ENCODE assay signal across 1 cellular context in genomic region chr16:3112058-3112880, GRCh38.
A peak's percentile ranks its signal among the peaks of the same experiment; 100 is the strongest.
TF ChIP-seq lines count a peak whose summit lies in the region.

Gene ZNF205, plus strand, starts transcription at chr16:3112586. Its CDS starts 845 bp downstream, at chr16:3113431.

TF ChIP-seq in K562, 482 proteins besides CTCF, POLR2A, EP300 and RAD21 (continued from another document and continues in another):
- no peak for TF ChIP-seq HMBOX1 (IDR thresholded peaks at IDR 0.05)
- peak; percentile 66 for TF ChIP-seq KDM5B (IDR thresholded peaks at IDR 0.05; ENCODE audit: insufficient replicate concordance, low read depth, low read length)
- peak; percentile 31; the same call in 1 of the 2 replicates for TF ChIP-seq NFIC (IDR thresholded peaks at IDR 0.05)
- TF ChIP-seq TGIF2 (CRISPR knock-in tag; IDR thresholded peaks at IDR 0.05) = no peak
- TF ChIP-seq GTF2E2 (tag; IDR thresholded peaks at IDR 0.05) = peak; percentile 61; the same call in 1 of the 2 replicates
- TF ChIP-seq GABPA (tag; conservative IDR thresholded peaks at IDR 0.05; ENCODE audit: low read depth) = peak; percentile 98
- TF ChIP-seq, protein P1, sequence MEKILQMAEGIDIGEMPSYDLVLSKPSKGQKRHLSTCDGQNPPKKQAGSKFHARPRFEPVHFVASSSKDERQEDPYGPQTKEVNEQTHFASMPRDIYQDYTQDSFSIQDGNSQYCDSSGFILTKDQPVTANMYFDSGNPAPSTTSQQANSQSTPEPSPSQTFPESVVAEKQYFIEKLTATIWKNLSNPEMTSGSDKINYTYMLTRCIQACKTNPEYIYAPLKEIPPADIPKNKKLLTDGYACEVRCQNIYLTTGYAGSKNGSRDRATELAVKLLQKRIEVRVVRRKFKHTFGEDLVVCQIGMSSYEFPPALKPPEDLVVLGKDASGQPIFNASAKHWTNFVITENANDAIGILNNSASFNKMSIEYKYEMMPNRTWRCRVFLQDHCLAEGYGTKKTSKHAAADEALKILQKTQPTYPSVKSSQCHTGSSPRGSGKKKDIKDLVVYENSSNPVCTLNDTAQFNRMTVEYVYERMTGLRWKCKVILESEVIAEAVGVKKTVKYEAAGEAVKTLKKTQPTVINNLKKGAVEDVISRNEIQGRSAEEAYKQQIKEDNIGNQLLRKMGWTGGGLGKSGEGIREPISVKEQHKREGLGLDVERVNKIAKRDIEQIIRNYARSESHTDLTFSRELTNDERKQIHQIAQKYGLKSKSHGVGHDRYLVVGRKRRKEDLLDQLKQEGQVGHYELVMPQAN (IDR thresholded peaks at IDR 0.05; ENCODE audit: borderline replicate concordance) = no peak
- no peak for TF ChIP-seq ZNF561 (CRISPR knock-in tag; conservative IDR thresholded peaks at IDR 0.05)
- 0 out of 2 replicates have a peak, but pooled peaks have one; percentile 6 for TF ChIP-seq SMC3 (conservative IDR thresholded peaks at IDR 0.05; ENCODE audit: insufficient read depth, low read depth, low read length)
- TF ChIP-seq, protein P2, sequence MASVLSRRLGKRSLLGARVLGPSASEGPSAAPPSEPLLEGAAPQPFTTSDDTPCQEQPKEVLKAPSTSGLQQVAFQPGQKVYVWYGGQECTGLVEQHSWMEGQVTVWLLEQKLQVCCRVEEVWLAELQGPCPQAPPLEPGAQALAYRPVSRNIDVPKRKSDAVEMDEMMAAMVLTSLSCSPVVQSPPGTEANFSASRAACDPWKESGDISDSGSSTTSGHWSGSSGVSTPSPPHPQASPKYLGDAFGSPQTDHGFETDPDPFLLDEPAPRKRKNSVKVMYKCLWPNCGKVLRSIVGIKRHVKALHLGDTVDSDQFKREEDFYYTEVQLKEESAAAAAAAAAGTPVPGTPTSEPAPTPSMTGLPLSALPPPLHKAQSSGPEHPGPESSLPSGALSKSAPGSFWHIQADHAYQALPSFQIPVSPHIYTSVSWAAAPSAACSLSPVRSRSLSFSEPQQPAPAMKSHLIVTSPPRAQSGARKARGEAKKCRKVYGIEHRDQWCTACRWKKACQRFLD (CRISPR knock-in tag; IDR thresholded peaks at IDR 0.05) = no peak
- TF ChIP-seq ZNF639 (CRISPR knock-in tag; conservative IDR thresholded peaks at IDR 0.05 in 1 of 2, IDR thresholded peaks at IDR 0.05 in 1 of 2) = peak in 1 of 2 experiments; percentile 51; a peak in 1 of 4 replicates
- TF ChIP-seq ATF1 (CRISPR knock-in tag; IDR thresholded peaks at IDR 0.05) = no peak
- 0 out of 2 replicates have a peak, but pooled peaks have one; percentile 29 for TF ChIP-seq ATF1 (tag; IDR thresholded peaks at IDR 0.05)
- peak; percentile 97 for TF ChIP-seq ZEB2 (IDR thresholded peaks at IDR 0.05)
- TF ChIP-seq, protein P3, sequence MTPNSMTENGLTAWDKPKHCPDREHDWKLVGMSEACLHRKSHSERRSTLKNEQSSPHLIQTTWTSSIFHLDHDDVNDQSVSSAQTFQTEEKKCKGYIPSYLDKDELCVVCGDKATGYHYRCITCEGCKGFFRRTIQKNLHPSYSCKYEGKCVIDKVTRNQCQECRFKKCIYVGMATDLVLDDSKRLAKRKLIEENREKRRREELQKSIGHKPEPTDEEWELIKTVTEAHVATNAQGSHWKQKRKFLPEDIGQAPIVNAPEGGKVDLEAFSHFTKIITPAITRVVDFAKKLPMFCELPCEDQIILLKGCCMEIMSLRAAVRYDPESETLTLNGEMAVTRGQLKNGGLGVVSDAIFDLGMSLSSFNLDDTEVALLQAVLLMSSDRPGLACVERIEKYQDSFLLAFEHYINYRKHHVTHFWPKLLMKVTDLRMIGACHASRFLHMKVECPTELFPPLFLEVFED (CRISPR knock-in tag; conservative IDR thresholded peaks at IDR 0.05) = no peak; the same call in 1 of the 2 replicates
- peak in 1 of 2 experiments; percentile 38; a peak in 2 of 4 replicates for TF ChIP-seq SIX5 (IDR thresholded peaks at IDR 0.05; ENCODE audit: borderline replicate concordance in 1 of 2, insufficient read depth in 1 of 2, low read depth in 1 of 2, low read length in 2 of 2)
- 0 out of 4 replicates have a peak, but pooled peaks of 1 of the 2 experiments have one; percentile 31 for TF ChIP-seq FOXK2 (conservative IDR thresholded peaks at IDR 0.05 in 1 of 2, IDR thresholded peaks at IDR 0.05 in 1 of 2; ENCODE audit: low read depth in 2 of 2)
- TF ChIP-seq SIN3B (IDR thresholded peaks at IDR 0.05; ENCODE audit: low read depth) = peak; percentile 78
- no peak for TF ChIP-seq HDAC6 (IDR thresholded peaks at IDR 0.05; ENCODE audit: low read depth, low read length)
- TF ChIP-seq UBTF (IDR thresholded peaks at IDR 0.05; ENCODE audit: borderline replicate concordance in 1 of 2, low read depth in 2 of 2, low read length in 2 of 2) = peak in 1 of 2 experiments; percentile 76; a peak in 1 of 4 replicates
- TF ChIP-seq ZNF445 (CRISPR knock-in tag; IDR thresholded peaks at IDR 0.05; ENCODE audit: low read depth) = no peak
- TF ChIP-seq, protein P4, sequence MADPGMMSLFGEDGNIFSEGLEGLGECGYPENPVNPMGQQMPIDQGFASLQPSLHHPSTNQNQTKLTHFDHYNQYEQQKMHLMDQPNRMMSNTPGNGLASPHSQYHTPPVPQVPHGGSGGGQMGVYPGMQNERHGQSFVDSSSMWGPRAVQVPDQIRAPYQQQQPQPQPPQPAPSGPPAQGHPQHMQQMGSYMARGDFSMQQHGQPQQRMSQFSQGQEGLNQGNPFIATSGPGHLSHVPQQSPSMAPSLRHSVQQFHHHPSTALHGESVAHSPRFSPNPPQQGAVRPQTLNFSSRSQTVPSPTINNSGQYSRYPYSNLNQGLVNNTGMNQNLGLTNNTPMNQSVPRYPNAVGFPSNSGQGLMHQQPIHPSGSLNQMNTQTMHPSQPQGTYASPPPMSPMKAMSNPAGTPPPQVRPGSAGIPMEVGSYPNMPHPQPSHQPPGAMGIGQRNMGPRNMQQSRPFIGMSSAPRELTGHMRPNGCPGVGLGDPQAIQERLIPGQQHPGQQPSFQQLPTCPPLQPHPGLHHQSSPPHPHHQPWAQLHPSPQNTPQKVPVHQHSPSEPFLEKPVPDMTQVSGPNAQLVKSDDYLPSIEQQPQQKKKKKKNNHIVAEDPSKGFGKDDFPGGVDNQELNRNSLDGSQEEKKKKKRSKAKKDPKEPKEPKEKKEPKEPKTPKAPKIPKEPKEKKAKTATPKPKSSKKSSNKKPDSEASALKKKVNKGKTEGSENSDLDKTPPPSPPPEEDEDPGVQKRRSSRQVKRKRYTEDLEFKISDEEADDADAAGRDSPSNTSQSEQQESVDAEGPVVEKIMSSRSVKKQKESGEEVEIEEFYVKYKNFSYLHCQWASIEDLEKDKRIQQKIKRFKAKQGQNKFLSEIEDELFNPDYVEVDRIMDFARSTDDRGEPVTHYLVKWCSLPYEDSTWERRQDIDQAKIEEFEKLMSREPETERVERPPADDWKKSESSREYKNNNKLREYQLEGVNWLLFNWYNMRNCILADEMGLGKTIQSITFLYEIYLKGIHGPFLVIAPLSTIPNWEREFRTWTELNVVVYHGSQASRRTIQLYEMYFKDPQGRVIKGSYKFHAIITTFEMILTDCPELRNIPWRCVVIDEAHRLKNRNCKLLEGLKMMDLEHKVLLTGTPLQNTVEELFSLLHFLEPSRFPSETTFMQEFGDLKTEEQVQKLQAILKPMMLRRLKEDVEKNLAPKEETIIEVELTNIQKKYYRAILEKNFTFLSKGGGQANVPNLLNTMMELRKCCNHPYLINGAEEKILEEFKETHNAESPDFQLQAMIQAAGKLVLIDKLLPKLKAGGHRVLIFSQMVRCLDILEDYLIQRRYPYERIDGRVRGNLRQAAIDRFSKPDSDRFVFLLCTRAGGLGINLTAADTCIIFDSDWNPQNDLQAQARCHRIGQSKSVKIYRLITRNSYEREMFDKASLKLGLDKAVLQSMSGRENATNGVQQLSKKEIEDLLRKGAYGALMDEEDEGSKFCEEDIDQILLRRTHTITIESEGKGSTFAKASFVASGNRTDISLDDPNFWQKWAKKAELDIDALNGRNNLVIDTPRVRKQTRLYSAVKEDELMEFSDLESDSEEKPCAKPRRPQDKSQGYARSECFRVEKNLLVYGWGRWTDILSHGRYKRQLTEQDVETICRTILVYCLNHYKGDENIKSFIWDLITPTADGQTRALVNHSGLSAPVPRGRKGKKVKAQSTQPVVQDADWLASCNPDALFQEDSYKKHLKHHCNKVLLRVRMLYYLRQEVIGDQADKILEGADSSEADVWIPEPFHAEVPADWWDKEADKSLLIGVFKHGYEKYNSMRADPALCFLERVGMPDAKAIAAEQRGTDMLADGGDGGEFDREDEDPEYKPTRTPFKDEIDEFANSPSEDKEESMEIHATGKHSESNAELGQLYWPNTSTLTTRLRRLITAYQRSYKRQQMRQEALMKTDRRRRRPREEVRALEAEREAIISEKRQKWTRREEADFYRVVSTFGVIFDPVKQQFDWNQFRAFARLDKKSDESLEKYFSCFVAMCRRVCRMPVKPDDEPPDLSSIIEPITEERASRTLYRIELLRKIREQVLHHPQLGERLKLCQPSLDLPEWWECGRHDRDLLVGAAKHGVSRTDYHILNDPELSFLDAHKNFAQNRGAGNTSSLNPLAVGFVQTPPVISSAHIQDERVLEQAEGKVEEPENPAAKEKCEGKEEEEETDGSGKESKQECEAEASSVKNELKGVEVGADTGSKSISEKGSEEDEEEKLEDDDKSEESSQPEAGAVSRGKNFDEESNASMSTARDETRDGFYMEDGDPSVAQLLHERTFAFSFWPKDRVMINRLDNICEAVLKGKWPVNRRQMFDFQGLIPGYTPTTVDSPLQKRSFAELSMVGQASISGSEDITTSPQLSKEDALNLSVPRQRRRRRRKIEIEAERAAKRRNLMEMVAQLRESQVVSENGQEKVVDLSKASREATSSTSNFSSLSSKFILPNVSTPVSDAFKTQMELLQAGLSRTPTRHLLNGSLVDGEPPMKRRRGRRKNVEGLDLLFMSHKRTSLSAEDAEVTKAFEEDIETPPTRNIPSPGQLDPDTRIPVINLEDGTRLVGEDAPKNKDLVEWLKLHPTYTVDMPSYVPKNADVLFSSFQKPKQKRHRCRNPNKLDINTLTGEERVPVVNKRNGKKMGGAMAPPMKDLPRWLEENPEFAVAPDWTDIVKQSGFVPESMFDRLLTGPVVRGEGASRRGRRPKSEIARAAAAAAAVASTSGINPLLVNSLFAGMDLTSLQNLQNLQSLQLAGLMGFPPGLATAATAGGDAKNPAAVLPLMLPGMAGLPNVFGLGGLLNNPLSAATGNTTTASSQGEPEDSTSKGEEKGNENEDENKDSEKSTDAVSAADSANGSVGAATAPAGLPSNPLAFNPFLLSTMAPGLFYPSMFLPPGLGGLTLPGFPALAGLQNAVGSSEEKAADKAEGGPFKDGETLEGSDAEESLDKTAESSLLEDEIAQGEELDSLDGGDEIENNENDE (IDR thresholded peaks at IDR 0.05; ENCODE audit: low read depth, low read length) = no peak
- TF ChIP-seq RFX1 (IDR thresholded peaks at IDR 0.05) = no peak
- peak; percentile 70 for TF ChIP-seq CREM (IDR thresholded peaks at IDR 0.05; ENCODE audit: low read depth)
- TF ChIP-seq NR2C1 (IDR thresholded peaks at IDR 0.05) = peak; percentile 79
- TF ChIP-seq NR2C1 (tag; IDR thresholded peaks at IDR 0.05) = peak; percentile 71
- peak; percentile 29 for TF ChIP-seq POLR2B (IDR thresholded peaks at IDR 0.05; ENCODE audit: low read depth, partially characterized antibody)
- no peak for TF ChIP-seq TFAM (CRISPR knock-in tag; conservative IDR thresholded peaks at IDR 0.05)
- TF ChIP-seq DPF2 (IDR thresholded peaks at IDR 0.05) = 0 out of 2 replicates have a peak, but pooled peaks have one; percentile 22
- TF ChIP-seq TRIM24 (IDR thresholded peaks at IDR 0.05) = peak in 1 of 2 experiments; percentile 96; a peak in 2 of 4 replicates
- peak; percentile 56 for TF ChIP-seq EGR1 (conservative IDR thresholded peaks at IDR 0.05)
- TF ChIP-seq CCNT2 (IDR thresholded peaks at IDR 0.05; ENCODE audit: borderline replicate concordance, extremely low read depth, insufficient read length, low read depth, low read length) = no peak
- peak; percentile 95 for TF ChIP-seq DIDO1 (tag; IDR thresholded peaks at IDR 0.05; ENCODE audit: low read depth)
- peak; percentile 65 for TF ChIP-seq RBFOX2 (IDR thresholded peaks at IDR 0.05; ENCODE audit: low read depth, low read length)
- peak; percentile 75 for TF ChIP-seq MYC (IDR thresholded peaks at IDR 0.05; ENCODE audit: low read depth, low read length)
- 0 out of 2 replicates have a peak, but pooled peaks have one; percentile 13 for TF ChIP-seq MYC (CRISPR knock-in tag; IDR thresholded peaks at IDR 0.05; ENCODE audit: borderline replicate concordance, low read depth)
- no peak for TF ChIP-seq ARHGAP35 (IDR thresholded peaks at IDR 0.05; ENCODE audit: partially characterized antibody)
